Comparison of ENCODE assay signal across 32 cellular contexts in the genomic region with DNA sequence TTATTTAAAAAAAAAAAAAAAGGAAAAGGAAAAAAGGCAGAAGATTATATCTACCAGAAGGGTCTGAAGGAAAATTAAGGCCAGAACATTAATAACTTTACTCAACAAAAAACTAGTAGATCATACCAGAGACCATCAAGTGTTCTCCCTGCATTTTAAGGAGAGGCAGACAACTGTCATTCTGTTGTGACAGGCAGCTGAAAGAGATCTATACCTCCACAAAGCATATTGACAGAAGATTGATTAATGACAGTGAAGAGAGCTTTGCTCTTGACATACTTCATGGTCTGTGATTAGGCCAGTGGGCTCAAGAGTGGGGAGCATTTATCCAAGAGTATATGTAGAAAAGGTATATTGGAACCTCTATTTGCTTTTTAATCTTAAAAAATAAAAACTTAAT.
A peak's percentile ranks its signal among the peaks of the same experiment; 100 is the strongest.
DNase-seq lines count a peak whose midpoint lies in the region; ATAC-seq and TF ChIP-seq lines count a peak whose summit lies in the region.
"Had no signal": no experiment of that assay in that cellular context is flagged by ENCODE, and none has a peak within 500 bp of the region (broad histone marks: within the 10 kb centered on the region; RNA-seq: fewer than 3 reads in every experiment).

No MANE protein-coding gene starts in this region.

- no peaks in the 10 kb centered on the region; the same call in 1 of the 2 replicates for H3K9me3 ChIP-seq in IMR-90 (ENCODE audit: control insufficient read depth, insufficient read depth, low read length)
- H3K9me3 ChIP-seq in neural cell (ENCODE audit: low read length): peaks cover 7% of the 10 kb centered on the region
- no peaks in the 10 kb centered on the region for H3K9me3 ChIP-seq in CD8-positive, alpha-beta memory T cell (ENCODE audit: low read length)
- H3K9me3 ChIP-seq: BE2C, BLaER1, Caco-2 had no signal

- TF ChIP-seq POLR2A in IMR-90 (IDR thresholded peaks at IDR 0.05; ENCODE audit: low read depth, low read length): no peak

- H3K18ac ChIP-seq in IMR-90 (ENCODE audit: low read depth, low read length): peak overlapping the region; percentile 25; the same call in 1 of the 2 replicates
- no peak overlapping the region for H3K18ac ChIP-seq in mesendoderm (ENCODE audit: low read length)

- no peak overlapping the region for H3K9ac ChIP-seq in IMR-90 (ENCODE audit: low read depth, low read length)
- H3K9ac ChIP-seq in mesendoderm (ENCODE audit: low read length): no peak overlapping the region
- no peak overlapping the region for H3K9ac ChIP-seq in neural cell (ENCODE audit: low read length)
- H3K9ac ChIP-seq: BLaER1; BLaER1 treated with 17β-estradiol and CSF1 and Interleukin-3, amounts not matched to agents 10 nM and 100 nM had no signal

- CTCF ChIA-PET in IMR-90 (lab: Yijun Ruan, JAX): no interaction called here
- CTCF ChIA-PET in CD8-positive, alpha-beta memory T cell (lab: Charles Lee): no interaction called here

- H2AK5ac ChIP-seq in IMR-90 (ENCODE audit: low read depth, low read length): peak overlapping the region; percentile 5; the same call in 1 of the 2 replicates
- H2AK5ac ChIP-seq in mesendoderm (ENCODE audit: low read length): no peak overlapping the region

- peaks cover under 1 to 4% of the 10 kb centered on the region in 2 donors for H3K27me3 Mint-ChIP-seq in CD8-positive, alpha-beta memory T cell

- no peak overlapping the region for H3K27ac Mint-ChIP-seq in CD8-positive, alpha-beta memory T cell
- H3K27ac Mint-ChIP-seq: B cell; CD14-positive monocyte; CD4-positive, alpha-beta memory T cell; CD4-positive, alpha-beta T cell; CD4-positive, CD25-positive, alpha-beta regulatory T cell; CD8-positive, alpha-beta T cell had no signal

- H3K27ac ChIP-seq in IMR-90 (ENCODE audit: insufficient read depth, low read length) (no peak overlapping the region), mesendoderm (ENCODE audit: low read depth, low read length) (no peak overlapping the region), neural cell (ENCODE audit: low read length) (no peak overlapping the region)
- H3K27ac ChIP-seq in CD8-positive, alpha-beta memory T cell (ENCODE audit: low read depth, low read length): no peak overlapping the region
- H3K27ac ChIP-seq: 22Rv1; A549; BLaER1; BLaER1 treated with 17β-estradiol and CSF1 and Interleukin-3, amounts not matched to agents 10 nM and 100 nM; C4-2B had no signal

- H3K9me1 ChIP-seq in IMR-90 (ENCODE audit: insufficient read depth, low read length): no peaks in the 10 kb centered on the region

- peaks cover 2 to 19% (median 15%) of the 10 kb centered on the region in 5 donors for H3K9me3 Mint-ChIP-seq in CD8-positive, alpha-beta memory T cell

- H3K27me3 ChIP-seq in IMR-90 (ENCODE audit: control insufficient read depth, insufficient read depth, low read length): no peaks in the 10 kb centered on the region
- no peaks in the 10 kb centered on the region for H3K27me3 ChIP-seq in mesendoderm (ENCODE audit: insufficient read depth, low read length, poor library complexity)
- no peaks in the 10 kb centered on the region for H3K27me3 ChIP-seq in neural cell (ENCODE audit: insufficient read depth, low read depth, low read length)
- no peaks in the 10 kb centered on the region for H3K27me3 ChIP-seq in CD8-positive, alpha-beta memory T cell (ENCODE audit: insufficient read depth, low read length, poor library complexity, severe bottlenecking)
- H3K27me3 ChIP-seq: BE2C; BLaER1; BLaER1 treated with 17β-estradiol and CSF1 and Interleukin-3, amounts not matched to agents 10 nM and 100 nM had no signal

- H3K9me2 ChIP-seq in neural cell (ENCODE audit: insufficient read depth, low read length): no peaks in the 10 kb centered on the region

- peak overlapping the region; percentile 16; the same call in 1 of the 2 replicates for H3K14ac ChIP-seq in IMR-90 (replicated peaks; ENCODE audit: low read depth, low read length)

- H4K20me1 ChIP-seq in IMR-90 (ENCODE audit: insufficient read depth, low read length) (no peaks in the 10 kb centered on the region), neural cell (ENCODE audit: insufficient read depth) (no peaks in the 10 kb centered on the region)
- H4K20me1 ChIP-seq: BLaER1; BLaER1 treated with 17β-estradiol and CSF1 and Interleukin-3, amounts not matched to agents 10 nM and 100 nM had no signal

- no peak for ATAC-seq in IMR-90 (ENCODE audit: low read depth)
- ATAC-seq in left ventricle myocardium superior: no peak
- ATAC-seq: A549; CD8-positive, alpha-beta T cell had no signal

- H3K4me3 ChIP-seq in IMR-90 (ENCODE audit: insufficient read depth, low read depth, low read length) (no peak overlapping the region), mesendoderm (ENCODE audit: low read length) (no peak overlapping the region), neural cell (ENCODE audit: low read length) (no peak overlapping the region)
- no peak overlapping the region for H3K4me3 ChIP-seq in CD8-positive, alpha-beta memory T cell (ENCODE audit: low read length)
- H3K4me3 ChIP-seq: A549; BLaER1; BLaER1 treated with 17β-estradiol and CSF1 and Interleukin-3, amounts not matched to agents 10 nM and 100 nM had no signal

- H3K4me1 ChIP-seq in IMR-90 (ENCODE audit: control insufficient read depth, insufficient read depth, low read length) (peaks cover 6% of the 10 kb centered on the region), mesendoderm (ENCODE audit: control insufficient read depth, low read depth, low read length) (no peaks in the 10 kb centered on the region)
- no peaks in the 10 kb centered on the region for H3K4me1 ChIP-seq in CD8-positive, alpha-beta memory T cell (ENCODE audit: insufficient read depth, low read length)
- H3K4me1 ChIP-seq: BLaER1; BLaER1 treated with 17β-estradiol and CSF1 and Interleukin-3, amounts not matched to agents 10 nM and 100 nM; Caco-2 had no signal

- no peak overlapping the region for H2AFZ ChIP-seq in IMR-90 (replicated peaks; ENCODE audit: low read length, poor library complexity)
- H2AFZ ChIP-seq in neural cell (ENCODE audit: low read depth, low read length): no peak overlapping the region

- H3K36me3 Mint-ChIP-seq in CD8-positive, alpha-beta memory T cell: no peaks in the 10 kb centered on the region
- H3K36me3 Mint-ChIP-seq: CD14-positive monocyte; CD4-positive, alpha-beta memory T cell; CD4-positive, CD25-positive, alpha-beta regulatory T cell; CD8-positive, alpha-beta T cell had no signal

- H2AK9ac ChIP-seq in IMR-90 (replicated peaks; ENCODE audit: low read depth, low read length, poor library complexity): no peak overlapping the region

- TF ChIP-seq RAD21 in IMR-90 (IDR thresholded peaks at IDR 0.05; ENCODE audit: low read length) (no peak), neural cell (conservative IDR thresholded peaks at IDR 0.05) (no peak)

- dilution Hi-C loops in IMR-90 (cut with HindIII; ENCODE audit: low sequenced_read_pairs, unreplicated experiment): no loop called here

- H3K4ac ChIP-seq in IMR-90 (ENCODE audit: low read depth, low read length) (peak overlapping the region; percentile 22; the same call in 1 of the 2 replicates), mesendoderm (ENCODE audit: low read depth, low read length) (no peak overlapping the region)

- in situ Hi-C loops in IMR-90 (cut with MboI; ENCODE audit: low sequenced_read_pairs): no loop called here

- BruUV-seq in IMR-90 (replicated peaks; lab: Mats Ljungman, UMichigan): no TSS peak

- H2BK20ac ChIP-seq in IMR-90 (ENCODE audit: low read depth, low read length): peak overlapping the region; percentile 61; the same call in 1 of the 2 replicates

- no peak overlapping the region for H4K91ac ChIP-seq in IMR-90 (ENCODE audit: insufficient read depth, low read depth, low read length)

- no peak for DNase-seq in IMR-90
- no peak for DNase-seq in mesendoderm
- DNase-seq in left ventricle myocardium superior: no peak
- no peak for DNase-seq in activated T-cell treated with anti-CD3 and anti-CD28 coated beads, Interleukin-2, amount 50 U/mL, for 1 hour
- DNase-seq in CD8-positive, alpha-beta memory T cell: no peak
- DNase-seq: 8988T; ACHN; AML-193; BE2C; C1 segment of cervical spinal cord; Caco-2; Calu3; CD4-positive, alpha-beta memory T cell; CD4-positive, alpha-beta T cell; CD4-positive, CD25-positive, alpha-beta regulatory T cell; CD8-positive, alpha-beta T cell; COR-L47; DMS 273 treated with DMSO at 0.1 percent for 48 hours; DMS153; DMS53; DMS79; DMS79 treated with DMSO at 0.1 percent for 48 hours; DND-41; EL had no signal

- peak; percentile 83 for TF ChIP-seq EP300 in neural cell (conservative IDR thresholded peaks at IDR 0.05; ENCODE audit: poor library complexity, severe bottlenecking)

- H4K8ac ChIP-seq in IMR-90 (ENCODE audit: low read depth in 2 of 2, low read length in 2 of 2): peak overlapping the region in 1 of 2 experiments; percentile 28; a peak in 2 of 4 replicates
- H4K8ac ChIP-seq in mesendoderm (ENCODE audit: low read depth, low read length): no peak overlapping the region

- no peak overlapping the region for H3K4me3 Mint-ChIP-seq in CD8-positive, alpha-beta memory T cell
- H3K4me3 Mint-ChIP-seq: B cell; CD14-positive monocyte; CD4-positive, alpha-beta memory T cell; CD4-positive, alpha-beta T cell; CD4-positive, CD25-positive, alpha-beta regulatory T cell; CD8-positive, alpha-beta T cell had no signal

- H3K79me2 ChIP-seq in mesendoderm (ENCODE audit: control insufficient read depth, insufficient read depth, low read length) (no peaks in the 10 kb centered on the region), neural cell (replicated peaks; ENCODE audit: insufficient read depth, low read length) (no peaks in the 10 kb centered on the region)

- no peak for TF ChIP-seq CTCF in IMR-90 (conservative IDR thresholded peaks at IDR 0.05; ENCODE audit: low read depth, low read length)
- no peak for TF ChIP-seq CTCF in neural cell (IDR thresholded peaks at IDR 0.05; ENCODE audit: poor library complexity, severe bottlenecking)

- no peak overlapping the region for H2BK5ac ChIP-seq in IMR-90 (ENCODE audit: low read depth, low read length, poor library complexity, severe bottlenecking)
- H2BK5ac ChIP-seq in mesendoderm (ENCODE audit: low read length): no peak overlapping the region

- H3K4me2 ChIP-seq in IMR-90 (ENCODE audit: low read depth, low read length): no peak overlapping the region
- no peak overlapping the region for H3K4me2 ChIP-seq in mesendoderm (ENCODE audit: low read length)
- no peak overlapping the region for H3K4me2 ChIP-seq in neural cell (ENCODE audit: low read length)
- H3K4me2 ChIP-seq: A549; BLaER1; BLaER1 treated with 17β-estradiol and CSF1 and Interleukin-3, amounts not matched to agents 10 nM and 100 nM had no signal

- H3K4me1 Mint-ChIP-seq in CD8-positive, alpha-beta memory T cell: no peaks in the 10 kb centered on the region
- H3K4me1 Mint-ChIP-seq: B cell; CD14-positive monocyte; CD4-positive, alpha-beta memory T cell; CD4-positive, CD25-positive, alpha-beta regulatory T cell had no signal

- H3K79me1 ChIP-seq in IMR-90 (ENCODE audit: low read depth in 1 of 2, low read length in 2 of 2) (no peaks in the 10 kb centered on the region), mesendoderm (ENCODE audit: low read length) (no peaks in the 10 kb centered on the region)

- H3K56ac ChIP-seq in IMR-90 (ENCODE audit: extremely low read depth, insufficient read depth, low read length) (no peak overlapping the region), mesendoderm (ENCODE audit: low read length) (no peak overlapping the region)

- H2BK15ac ChIP-seq in IMR-90 (ENCODE audit: low read depth, low read length) (0 out of 3 replicates have a peak overlapping the region, but pooled peaks have one; percentile 24), mesendoderm (replicated peaks; ENCODE audit: low read depth) (peak overlapping the region; percentile 12)

- POLR2A ChIA-PET in IMR-90 (lab: Charles Lee; ENCODE audit: unreplicated experiment): interaction anchor here (0.6 kb wide), 1 partner anchor 51 kb away, joined by 14 read pairs; no protein-coding TSS in a partner anchor
- POLR2A ChIA-PET in CD8-positive, alpha-beta memory T cell (lab: Charles Lee): no interaction called here

- intact Hi-C loops in IMR-90 (cut with micrococcal nuclease) (no loop called here), left ventricle myocardium superior (cut with micrococcal nuclease) (no loop called here)

- H3F3A ChIP-seq in neural cell (ENCODE audit: insufficient read depth, low read length, poor library complexity, severe bottlenecking): no peaks in the 10 kb centered on the region

- H3K23ac ChIP-seq in IMR-90 (ENCODE audit: low read depth, low read length) (no peak overlapping the region), mesendoderm (ENCODE audit: low read length) (no peak overlapping the region)

- H3K36me3 ChIP-seq in IMR-90 (ENCODE audit: control insufficient read depth, insufficient read depth, low read length) (no peaks in the 10 kb centered on the region), mesendoderm (ENCODE audit: control insufficient read depth, insufficient read depth, low read length) (no peaks in the 10 kb centered on the region), neural cell (ENCODE audit: insufficient read depth, low read length) (no peaks in the 10 kb centered on the region)
- H3K36me3 ChIP-seq in CD8-positive, alpha-beta memory T cell (ENCODE audit: insufficient read depth, low read length): no peaks in the 10 kb centered on the region
- H3K36me3 ChIP-seq: BE2C; BLaER1; BLaER1 treated with 17β-estradiol and CSF1 and Interleukin-3, amounts not matched to agents 10 nM and 100 nM had no signal

- H4K5ac ChIP-seq in IMR-90 (ENCODE audit: low read depth, low read length) (no peak overlapping the region), mesendoderm (ENCODE audit: low read length) (no peak overlapping the region)

- H2BK120ac ChIP-seq in IMR-90 (ENCODE audit: low read depth, low read length): peak overlapping the region; percentile 54
- H2BK120ac ChIP-seq in mesendoderm (ENCODE audit: low read depth, low read length): no peak overlapping the region
